Comparison of ENCODE assay signal across 24 cellular contexts in genomic region chr2:171172980-171173542, GRCh38. TPM values are rescaled to one million over a fixed set of nuclear protein-coding genes. Genes with fewer than 3 reads are reported as not detected.
A peak's percentile ranks its signal among the peaks of the same experiment; 100 is the strongest.
DNase-seq lines count a peak whose midpoint lies in the region; ATAC-seq, FAIRE-seq and TF ChIP-seq lines count a peak whose summit lies in the region.
"Had no signal": no experiment of that assay in that cellular context is flagged by ENCODE, and none has a peak within 500 bp of the region (broad histone marks: within the 10 kb centered on the region; RNA-seq: fewer than 3 reads in every experiment).

No MANE protein-coding gene starts in this region.

- peaks cover 4% of the 10 kb centered on the region for H3K9me3 Mint-ChIP-seq in activated T-cell treated with anti-CD3 and anti-CD28 coated beads, Interleukin-2, amount 50 U/mL, for 4 hours

- TF ChIP-seq CTCF in bronchial epithelial cell (IDR thresholded peaks at IDR 0.05; ENCODE audit: insufficient read depth, low read length, severe bottlenecking) (no peak), mucosa of descending colon (IDR thresholded peaks at IDR 0.05) (no peak)

- no peak for FAIRE-seq in bronchial epithelial cell (lab: Jason Lieb, UNC)

- ATAC-seq in activated T-cell treated with anti-CD3 and anti-CD28 coated beads, Interleukin-2, amount 50 U/mL, for 4 hours: peak; percentile 86 to 94
- peak; percentile 26 for ATAC-seq in mucosa of descending colon
- ATAC-seq in HG02610 (IDR thresholded peaks at IDR 0.05; ENCODE audit: unreplicated experiment): no peak
- ATAC-seq: CD8-positive, alpha-beta T cell; stimulated activated memory B cell treated with anti-CD40 and anti-IgM and Interleukin-4, amounts not matched to agents 10 μg/mL and 1 μg/mL and 100 μg/mL, for 72 hours had no signal

- no peak for DNase-seq in activated T-cell treated with anti-CD3 and anti-CD28 coated beads, Interleukin-2, amount 50 U/mL, for 4 hours
- no peak for DNase-seq in activated T-cell treated with anti-CD3 and anti-CD28 coated beads, Interleukin-2, amount 50 U/mL, for 1 hour
- DNase-seq in HCEC 1CT: peak; percentile 5
- peak; percentile 59 for DNase-seq in bronchial epithelial cell (ENCODE audit: low read depth)
- no peak for DNase-seq in mucosa of descending colon
- no peak for DNase-seq in COLO829 (ENCODE audit: low spot score)
- DNase-seq in OCI-M2 (lab: John Stamatoyannopoulos, UW; ENCODE audit: unreplicated experiment): no peak
- DNase-seq: activated CD4-positive, alpha-beta T cell treated with anti-CD3 and anti-CD28 coated beads, Interleukin-2, amount 10 ng/mL, durations not matched to agents 7 days and 5 days; amygdala; CD8-positive, alpha-beta T cell; central memory CD4-positive, alpha-beta T cell; DMS53; effector CD8-positive, alpha-beta T cell; esophagus squamous epithelium; head of caudate nucleus; left ventricle myocardium inferior; NCI-H2029; NCI-H446; retina; SK-N-SH; T1000; tibial artery had no signal

- no peaks in the 10 kb centered on the region for H3K27me3 ChIP-seq in bronchial epithelial cell (ENCODE audit: control insufficient read depth, insufficient read depth, low read length)
- H3K27me3 ChIP-seq: esophagus squamous epithelium, tibial artery had no signal

- H3K36me3 ChIP-seq in bronchial epithelial cell (ENCODE audit: control insufficient read depth, insufficient read depth, low read length) (no peaks in the 10 kb centered on the region), mucosa of descending colon (ENCODE audit: low read depth) (no peaks in the 10 kb centered on the region)
- H3K36me3 ChIP-seq: esophagus squamous epithelium, left ventricle myocardium inferior, tibial artery had no signal

- H3K27me3 Mint-ChIP-seq in activated T-cell treated with anti-CD3 and anti-CD28 coated beads, Interleukin-2, amount 50 U/mL, for 4 hours (ENCODE audit: low read depth): no peaks in the 10 kb centered on the region
- H3K27me3 Mint-ChIP-seq: activated CD4-positive, alpha-beta T cell treated with anti-CD3 and anti-CD28 coated beads, Interleukin-2, amount 10 ng/mL, durations not matched to agents 7 days and 5 days; stimulated activated memory B cell treated with anti-CD40 and anti-IgM and Interleukin-4, amounts not matched to agents 10 μg/mL and 1 μg/mL and 100 μg/mL, for 72 hours had no signal

- H3K4me3 ChIP-seq in bronchial epithelial cell (ENCODE audit: low read depth, low read length) (no peak overlapping the region), mucosa of descending colon (no peak overlapping the region)
- H3K4me3 ChIP-seq: esophagus squamous epithelium, left ventricle myocardium inferior, tibial artery had no signal

- H3K36me3 Mint-ChIP-seq in activated T-cell treated with anti-CD3 and anti-CD28 coated beads, Interleukin-2, amount 50 U/mL, for 4 hours (ENCODE audit: insufficient read depth): no peaks in the 10 kb centered on the region
- H3K36me3 Mint-ChIP-seq: CD8-positive, alpha-beta T cell had no signal

- intact Hi-C loops in mucosa of descending colon (cut with DNase I, micrococcal nuclease): no loop called here

- H3K9me3 ChIP-seq in mucosa of descending colon: no peaks in the 10 kb centered on the region
- H3K9me3 ChIP-seq: esophagus squamous epithelium, left ventricle myocardium inferior, SK-N-SH, tibial artery had no signal

- H3K4me1 Mint-ChIP-seq in activated T-cell treated with anti-CD3 and anti-CD28 coated beads, Interleukin-2, amount 50 U/mL, for 4 hours (ENCODE audit: low read depth): peaks cover 2% of the 10 kb centered on the region

- H3K4me3 Mint-ChIP-seq in activated T-cell treated with anti-CD3 and anti-CD28 coated beads, Interleukin-2, amount 50 U/mL, for 4 hours: no peak overlapping the region
- H3K4me3 Mint-ChIP-seq: activated CD4-positive, alpha-beta T cell treated with anti-CD3 and anti-CD28 coated beads, Interleukin-2, amount 10 ng/mL, durations not matched to agents 7 days and 5 days; CD8-positive, alpha-beta T cell; stimulated activated memory B cell treated with anti-CD40 and anti-IgM and Interleukin-4, amounts not matched to agents 10 μg/mL and 1 μg/mL and 100 μg/mL, for 72 hours had no signal

- no peaks in the 10 kb centered on the region for H3K4me1 ChIP-seq in mucosa of descending colon (ENCODE audit: low read depth)
- H3K4me1 ChIP-seq: esophagus squamous epithelium, left ventricle myocardium inferior, tibial artery had no signal

RNA-seq across cellular contexts. Expression of gene TLK1, which starts 12.4 kb away (rescaled TPM):
- 10 to 100 TPM; 78.3 to 81.1 (median 80.8) TPM for total RNA-seq in activated T-cell treated with anti-CD3 and anti-CD28 coated beads, Interleukin-2, amount 50 U/mL, for 4 hours
- total RNA-seq in bronchial epithelial cell: 11.8 and 14.2 TPM in 2 replicates
- total RNA-seq in mucosa of descending colon: 100 to 1,000 TPM in 2 of 3 donors, 10 to 100 TPM in 1; 91.6 to 112 (median 109) TPM

Comparison
In these comparisons a context has a peak if more than half of its experiments do, and no peak if none do; other contexts are left out.
1. DNase-seq: peak in HCEC 1CT (single experiment) and bronchial epithelial cell (single experiment); none in activated T-cell treated with anti-CD3 and anti-CD28 coated beads, Interleukin-2, amount 50 U/mL, for 4 hours (single experiment), activated T-cell treated with anti-CD3 and anti-CD28 coated beads, Interleukin-2, amount 50 U/mL, for 1 hour (single experiment), mucosa of descending colon (0 of 3), COLO829 (single experiment) and OCI-M2 (single experiment).